24 cellular contexts compared by ENCODE assay signal in the genomic region with DNA sequence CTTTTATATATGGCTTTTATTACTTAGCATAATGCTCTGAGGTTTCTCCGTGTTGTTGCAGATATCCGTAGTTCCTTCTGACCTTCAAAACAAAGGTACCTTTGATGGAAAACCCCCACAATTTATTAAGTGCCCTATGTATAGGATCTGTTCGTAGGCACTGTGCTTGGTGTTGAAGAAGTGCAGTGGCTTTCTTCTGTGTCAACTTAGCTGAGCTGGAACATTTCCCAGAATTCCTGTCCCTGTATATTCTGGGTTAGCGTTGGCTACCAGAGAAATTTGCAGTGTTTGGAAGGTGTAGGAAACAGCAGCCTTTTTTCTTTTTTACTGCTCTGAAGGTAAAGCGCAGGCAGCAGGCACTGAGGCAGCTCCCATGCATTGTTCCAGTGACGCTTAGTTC. TPM values are rescaled to one million over a fixed set of nuclear protein-coding genes. Genes with fewer than 3 reads are reported as not detected.
DNase-seq lines count a peak whose midpoint lies in the region; ATAC-seq, FAIRE-seq and TF ChIP-seq lines count a peak whose summit lies in the region.
"Had no signal": no experiment of that assay in that cellular context is flagged by ENCODE, and none has a peak within 500 bp of the region (broad histone marks: within the 10 kb centered on the region; RNA-seq: fewer than 3 reads in every experiment).

No MANE protein-coding gene starts in this region.

- no peak overlapping the region for H3K4me3 ChIP-seq in cardiac muscle cell
- no peak overlapping the region for H3K4me3 ChIP-seq in right atrium auricular region
- H3K4me3 ChIP-seq in astrocyte (ENCODE audit: insufficient read depth, low read depth, low read length), result no peak overlapping the region
- no peak overlapping the region for H3K4me3 ChIP-seq in mucosa of stomach (ENCODE audit: low read length)
- no peak overlapping the region for H3K4me3 ChIP-seq in vagina
- H3K4me3 ChIP-seq: adrenal gland, heart left ventricle, tibial artery had no signal

- H3K4me1 ChIP-seq in cardiac muscle cell (ENCODE audit: low read depth) (peaks cover 26% of the 10 kb centered on the region), right atrium auricular region (peaks cover 0 to 21% of the 10 kb centered on the region in 2 donors), astrocyte (ENCODE audit: insufficient read depth, low read length) (peaks cover 14% of the 10 kb centered on the region), mucosa of stomach (ENCODE audit: control insufficient read depth, insufficient read depth, low read length) (peaks cover 30% of the 10 kb centered on the region), vagina (peaks cover 15% of the 10 kb centered on the region)

- H3K9me3 ChIP-seq in cardiac muscle cell (ENCODE audit: low read depth), result no peaks in the 10 kb centered on the region
- no peaks in the 10 kb centered on the region for H3K9me3 ChIP-seq in right atrium auricular region
- H3K9me3 ChIP-seq in astrocyte (ENCODE audit: insufficient read depth, low read depth, low read length), result no peaks in the 10 kb centered on the region
- no peaks in the 10 kb centered on the region for H3K9me3 ChIP-seq in mucosa of stomach (ENCODE audit: control insufficient read depth, low read length)
- H3K9me3 ChIP-seq in vagina, result no peaks in the 10 kb centered on the region
- H3K9me3 ChIP-seq: adrenal gland, heart left ventricle, tibial artery had no signal

- no peak overlapping the region for H3K27ac Mint-ChIP-seq in astrocyte (ENCODE audit: unreplicated experiment)
- H3K27ac Mint-ChIP-seq in activated CD4-positive, alpha-beta memory T cell treated with anti-CD3 and anti-CD28 coated beads for 36 hours, result no peak overlapping the region
- H3K27ac Mint-ChIP-seq: activated CD4-positive, alpha-beta T cell treated with anti-CD3 and anti-CD28 coated beads, Interleukin-2, amount 10 ng/mL, durations not matched to agents 24 days and 14 days; CD4-positive, CD25-positive, alpha-beta regulatory T cell; naive thymus-derived CD4-positive, alpha-beta T cell had no signal

- H3K9ac ChIP-seq in astrocyte (ENCODE audit: low read length), result no peak overlapping the region
- H3K9ac ChIP-seq in mucosa of stomach (ENCODE audit: low read length), result peak overlapping the region; percentile 54
- H3K9ac ChIP-seq: KMS-11 had no signal

- CTCF ChIA-PET in activated CD4-positive, alpha-beta memory T cell treated with anti-CD3 and anti-CD28 coated beads for 36 hours (lab: Charles Lee), result interaction anchor here (1.4 kb wide), 1 partner anchor 18 kb away, joined by 3 read pairs; no protein-coding TSS in a partner anchor

- H3K27me3 ChIP-seq in cardiac muscle cell (no peaks in the 10 kb centered on the region), right atrium auricular region (no peaks in the 10 kb centered on the region), astrocyte (ENCODE audit: insufficient read depth, low read length) (no peaks in the 10 kb centered on the region), mucosa of stomach (ENCODE audit: control insufficient read depth, insufficient read depth, low read length) (no peaks in the 10 kb centered on the region), vagina (no peaks in the 10 kb centered on the region)
- H3K27me3 ChIP-seq: adrenal gland, heart left ventricle had no signal

- no peak for DNase-seq in cardiac muscle cell (ENCODE audit: low read depth in 1 of 2, low spot score in 1 of 2)
- no peak for DNase-seq in right atrium auricular region (ENCODE audit: low spot score)
- no peak for DNase-seq in astrocyte (ENCODE audit: low read depth)
- DNase-seq in activated CD4-positive, alpha-beta memory T cell treated with anti-CD3 and anti-CD28 coated beads for 36 hours, result no peak
- no peak for DNase-seq in MV-4-11 (lab: John Stamatoyannopoulos, UW)
- no peak for DNase-seq in vagina (ENCODE audit: extremely low spot score in 2 of 2)
- DNase-seq: activated CD4-positive, alpha-beta T cell treated with anti-CD3 and anti-CD28 coated beads, Interleukin-2, amount 10 ng/mL, durations not matched to agents 24 days and 14 days; activated CD8-positive, alpha-beta memory T cell treated with anti-CD3 and anti-CD28 coated beads, Interleukin-2, amount 50 U/mL, for 4 hours; activated effector memory CD4-positive, alpha-beta T cell treated with anti-CD3 and anti-CD28 coated beads, Interleukin-2, amount 50 U/mL, for 16 hours; adrenal gland; CD4-positive, CD25-positive, alpha-beta regulatory T cell; cerebellar nuclear complex; effector memory CD4-positive, alpha-beta T cell; heart left ventricle; naive thymus-derived CD4-positive, alpha-beta T cell; stimulated activated CD4-positive, alpha-beta T cell treated with anti-CD3 and anti-CD28 coated beads, Interleukin-12 subunit alpha, Interleukin-12 subunit beta, amount 100 ng/mL, for 4 hours; tibial artery had no signal

- H3K27me3 Mint-ChIP-seq in astrocyte (ENCODE audit: low read depth, unreplicated experiment), result no peaks in the 10 kb centered on the region
- H3K27me3 Mint-ChIP-seq in activated CD4-positive, alpha-beta memory T cell treated with anti-CD3 and anti-CD28 coated beads for 36 hours, result peaks cover 22% of the 10 kb centered on the region

- intact Hi-C loops in activated CD4-positive, alpha-beta memory T cell treated with anti-CD3 and anti-CD28 coated beads for 36 hours (cut with micrococcal nuclease), result no loop called here
- intact Hi-C loops in vagina (cut with DNase I), result no loop called here

- H3K9me3 Mint-ChIP-seq in astrocyte (ENCODE audit: unreplicated experiment), result peaks cover 1% of the 10 kb centered on the region
- no peaks in the 10 kb centered on the region for H3K9me3 Mint-ChIP-seq in activated CD4-positive, alpha-beta memory T cell treated with anti-CD3 and anti-CD28 coated beads for 36 hours
- H3K9me3 Mint-ChIP-seq: activated CD4-positive, alpha-beta T cell treated with anti-CD3 and anti-CD28 coated beads, Interleukin-2, amount 10 ng/mL, durations not matched to agents 24 days and 14 days; naive thymus-derived CD4-positive, alpha-beta T cell had no signal

- TF ChIP-seq CTCF in cardiac muscle cell (IDR thresholded peaks at IDR 0.05; ENCODE audit: low read depth, low read length), result no peak
- TF ChIP-seq CTCF in right atrium auricular region (IDR thresholded peaks at IDR 0.05), result no peak
- no peak for TF ChIP-seq CTCF in astrocyte (IDR thresholded peaks at IDR 0.05; ENCODE audit: insufficient read depth, low read depth, low read length)
- TF ChIP-seq CTCF in vagina (IDR thresholded peaks at IDR 0.05), result no peak

- H3K4me3 Mint-ChIP-seq in astrocyte (ENCODE audit: unreplicated experiment), result no peak overlapping the region
- no peak overlapping the region for H3K4me3 Mint-ChIP-seq in activated CD4-positive, alpha-beta memory T cell treated with anti-CD3 and anti-CD28 coated beads for 36 hours
- H3K4me3 Mint-ChIP-seq: activated CD4-positive, alpha-beta T cell treated with anti-CD3 and anti-CD28 coated beads, Interleukin-2, amount 10 ng/mL, durations not matched to agents 24 days and 14 days; CD4-positive, CD25-positive, alpha-beta regulatory T cell; naive thymus-derived CD4-positive, alpha-beta T cell had no signal

- H3K27ac ChIP-seq in cardiac muscle cell, result peak overlapping the region; percentile 19
- no peak overlapping the region for H3K27ac ChIP-seq in right atrium auricular region
- no peak overlapping the region for H3K27ac ChIP-seq in astrocyte (ENCODE audit: low read depth, low read length)
- H3K27ac ChIP-seq in vagina, result no peak overlapping the region
- H3K27ac ChIP-seq: KMS-11, tibial artery had no signal

- peaks cover 3% of the 10 kb centered on the region for H3K79me2 ChIP-seq in astrocyte (ENCODE audit: insufficient read depth, low read length)

- H4K20me1 ChIP-seq in astrocyte (ENCODE audit: insufficient read depth, low read length), result no peaks in the 10 kb centered on the region

- no peak for TF ChIP-seq POLR2A in vagina (IDR thresholded peaks at IDR 0.05)

- ATAC-seq in HG02798 (IDR thresholded peaks at IDR 0.05; ENCODE audit: poor library complexity, unreplicated experiment), result no peak
- ATAC-seq: naive thymus-derived CD4-positive, alpha-beta T cell; Panc1 had no signal

- H3K36me3 Mint-ChIP-seq in astrocyte (ENCODE audit: low read depth, unreplicated experiment), result no peaks in the 10 kb centered on the region
- H3K36me3 Mint-ChIP-seq in activated CD4-positive, alpha-beta memory T cell treated with anti-CD3 and anti-CD28 coated beads for 36 hours, result no peaks in the 10 kb centered on the region
- H3K36me3 Mint-ChIP-seq: CD4-positive, CD25-positive, alpha-beta regulatory T cell; naive thymus-derived CD4-positive, alpha-beta T cell had no signal

- POLR2A ChIA-PET in activated CD4-positive, alpha-beta memory T cell treated with anti-CD3 and anti-CD28 coated beads for 36 hours (lab: Charles Lee), result no interaction called here

- FAIRE-seq in astrocyte (lab: Jason Lieb, UNC), result no peak
- FAIRE-seq: GM18507, TTC549 had no signal

- peak overlapping the region; percentile 8 for H3K4me2 ChIP-seq in astrocyte (ENCODE audit: low read length)
- H3K4me2 ChIP-seq: KMS-11 had no signal

- H3K36me3 ChIP-seq in cardiac muscle cell (no peaks in the 10 kb centered on the region), right atrium auricular region (no peaks in the 10 kb centered on the region), astrocyte (ENCODE audit: insufficient read depth, low read length) (no peaks in the 10 kb centered on the region), mucosa of stomach (ENCODE audit: control insufficient read depth, insufficient read depth, low read length) (no peaks in the 10 kb centered on the region), vagina (no peaks in the 10 kb centered on the region)
- H3K36me3 ChIP-seq: adrenal gland, heart left ventricle, tibial artery had no signal

- no peak overlapping the region for H2AFZ ChIP-seq in astrocyte (ENCODE audit: low read depth, low read length)

- peaks cover 13% of the 10 kb centered on the region for H3K4me1 Mint-ChIP-seq in astrocyte (ENCODE audit: low read depth, unreplicated experiment)
- H3K4me1 Mint-ChIP-seq in activated CD4-positive, alpha-beta memory T cell treated with anti-CD3 and anti-CD28 coated beads for 36 hours (ENCODE audit: low read depth), result peaks cover 10% of the 10 kb centered on the region

RNA-seq across cellular contexts. Expression of a gene that starts 22.4 kb away (rescaled TPM):
- total RNA-seq in cardiac muscle cell (3.9 and 4.1 TPM in 2 replicates), right atrium auricular region (under 1 TPM in 1 of 2 donors, not detected in 1; 0.47 TPM), astrocyte (15.2 and 23.5 TPM in 2 replicates), vagina (1.2 TPM)
- 3.6 and 7.8 TPM in 2 replicates for polyA plus RNA-seq in cardiac muscle cell
- under 1 TPM; 0.57 to 0.63 TPM for total RNA-seq in activated CD4-positive, alpha-beta memory T cell treated with anti-CD3 and anti-CD28 coated beads for 36 hours
- total RNA-seq: activated CD4-positive, alpha-beta T cell treated with anti-CD3 and anti-CD28 coated beads, Interleukin-2, amount 10 ng/mL, durations not matched to agents 24 days and 14 days; H4; naive thymus-derived CD4-positive, alpha-beta T cell had no signal
- polyA plus RNA-seq: CD4-positive, CD25-positive, alpha-beta regulatory T cell; naive thymus-derived CD4-positive, alpha-beta T cell had no signal

RNA-seq across cellular contexts. Expression of a gene that starts 56.3 kb away (rescaled TPM):
- total RNA-seq in cardiac muscle cell (39.1 and 42.5 TPM in 2 replicates), right atrium auricular region (1 to 10 TPM; 4.3 to 8.9 TPM), astrocyte (16.0 and 16.2 TPM in 2 replicates), vagina (9.3 TPM)
- polyA plus RNA-seq in cardiac muscle cell, result 47.6 and 51.3 TPM in 2 replicates
- total RNA-seq in activated CD4-positive, alpha-beta memory T cell treated with anti-CD3 and anti-CD28 coated beads for 36 hours, result 10 to 100 TPM; 57.0 to 59.1 TPM
